In the genomic region with DNA sequence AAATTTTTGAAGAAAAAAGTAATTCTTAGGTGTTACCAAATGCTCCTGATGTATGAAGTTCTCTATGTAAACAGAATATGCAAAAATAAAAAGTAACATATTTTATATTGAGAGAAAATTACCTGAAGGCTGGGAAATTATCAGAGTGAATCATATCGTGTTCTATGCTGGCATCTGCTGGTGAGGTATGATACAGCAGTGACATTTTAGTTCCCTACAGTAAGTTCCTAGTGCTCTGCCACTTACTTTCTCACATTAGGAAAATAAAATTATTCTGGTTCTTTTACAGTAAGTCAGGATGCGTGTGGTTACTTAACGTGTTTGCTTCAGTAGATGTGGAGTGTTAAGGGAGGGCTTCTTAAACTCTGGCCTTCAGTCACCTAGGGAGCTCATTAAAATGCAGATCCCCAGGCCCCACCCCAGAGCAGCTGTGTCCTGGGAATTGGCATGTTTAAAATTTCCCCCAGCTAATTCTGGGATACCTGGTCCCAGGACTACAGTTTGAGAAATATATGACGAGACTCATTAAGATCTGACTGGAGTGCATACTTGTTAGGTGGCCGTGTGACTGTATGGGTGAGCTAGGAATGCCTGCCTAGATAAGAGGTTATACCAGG, we compare ENCODE assay signal across 10 cellular contexts. TPM values are rescaled to one million over a fixed set of nuclear protein-coding genes. Genes with fewer than 3 reads are reported as not detected.
DNase-seq lines count a peak whose midpoint lies in the region; ATAC-seq, FAIRE-seq and TF ChIP-seq lines count a peak whose summit lies in the region.
"Had no signal": no experiment of that assay in that cellular context is flagged by ENCODE, and none has a peak within 500 bp of the region (broad histone marks: within the 10 kb centered on the region; RNA-seq: fewer than 3 reads in every experiment).

No MANE protein-coding gene starts in this region.

- H3K4me1 Mint-ChIP-seq in progenitor cell of endocrine pancreas (ENCODE audit: low read depth): peaks cover 9% of the 10 kb centered on the region

- no peak overlapping the region for H3K9ac ChIP-seq in OCI-LY3 (ENCODE audit: low read length)

- FAIRE-seq in GM19239 (lab: Jason Lieb, UNC) (no peak), endometrium (lab: Jason Lieb, UNC) (peak; percentile 21)

- peaks cover 16% of the 10 kb centered on the region for H3K79me2 ChIP-seq in OCI-LY3 (ENCODE audit: low read length)

- no peaks in the 10 kb centered on the region for H3K27me3 ChIP-seq in OCI-LY3 (ENCODE audit: low read depth, low read length)
- H3K27me3 ChIP-seq: BLaER1 treated with 17β-estradiol and CSF1 and Interleukin-3, amounts not matched to agents 10 nM and 100 nM had no signal

- H3K4me2 ChIP-seq in OCI-LY3 (ENCODE audit: low read length): no peak overlapping the region
- H3K4me2 ChIP-seq: BLaER1 treated with 17β-estradiol and CSF1 and Interleukin-3, amounts not matched to agents 10 nM and 100 nM had no signal

- H3K36me3 Mint-ChIP-seq in progenitor cell of endocrine pancreas (ENCODE audit: insufficient read depth): peaks cover 9% of the 10 kb centered on the region

- no peak overlapping the region for H3K27ac Mint-ChIP-seq in progenitor cell of endocrine pancreas
- H3K27ac Mint-ChIP-seq: activated B cell treated with CpG ODN at 0.5 μM for 24 hours had no signal

- no peak overlapping the region for H3K4me3 ChIP-seq in OCI-LY3 (ENCODE audit: low read length)
- H3K4me3 ChIP-seq: BLaER1 treated with 17β-estradiol and CSF1 and Interleukin-3, amounts not matched to agents 10 nM and 100 nM had no signal

- no peak for ATAC-seq in GM18498 (IDR thresholded peaks at IDR 0.05; ENCODE audit: unreplicated experiment)

- no peak overlapping the region for H3K27ac ChIP-seq in OCI-LY3 (ENCODE audit: low read length)
- H3K27ac ChIP-seq: BLaER1 treated with 17β-estradiol and CSF1 and Interleukin-3, amounts not matched to agents 10 nM and 100 nM had no signal

- H3K36me3 ChIP-seq in OCI-LY3 (replicated peaks; ENCODE audit: low read depth, low read length): peaks cover 36% of the 10 kb centered on the region

- H2AFZ ChIP-seq in OCI-LY3 (ENCODE audit: low read depth, low read length): no peak overlapping the region

- TF ChIP-seq CTCF in OCI-LY3 (IDR thresholded peaks at IDR 0.05; ENCODE audit: low read depth, low read length) (peak; percentile 95), progenitor cell of endocrine pancreas (IDR thresholded peaks at IDR 0.05; ENCODE audit: unreplicated experiment) (peak; percentile 71)

- peaks cover 19% of the 10 kb centered on the region for H3K4me1 ChIP-seq in OCI-LY3 (ENCODE audit: low read length)

- no peaks in the 10 kb centered on the region for H3K9me3 Mint-ChIP-seq in progenitor cell of endocrine pancreas (ENCODE audit: low read depth)
- H3K9me3 Mint-ChIP-seq: activated B cell treated with CpG ODN at 0.5 μM for 24 hours had no signal

- H3K4me3 Mint-ChIP-seq in progenitor cell of endocrine pancreas (ENCODE audit: low read depth): no peak overlapping the region
- H3K4me3 Mint-ChIP-seq: activated B cell treated with CpG ODN at 0.5 μM for 24 hours had no signal

- peak; percentile 3 for DNase-seq in DMS79 treated with DMSO at 0.1 percent for 48 hours (lab: John Stamatoyannopoulos, UW)
- no peak for DNase-seq in DMS79 (lab: John Stamatoyannopoulos, UW)
- peak; percentile 16 for DNase-seq in GM19239 (ENCODE audit: insufficient read length, low spot score)
- no peak for DNase-seq in progenitor cell of endocrine pancreas (ENCODE audit: low spot score, unreplicated experiment)
- no peak for DNase-seq in NCI-H774 (lab: John Stamatoyannopoulos, UW)
- DNase-seq: activated B cell treated with CpG ODN at 0.5 μM for 24 hours had no signal

- H3K9me3 ChIP-seq in OCI-LY3 (ENCODE audit: insufficient read depth, low read length): no peaks in the 10 kb centered on the region
- H3K9me3 ChIP-seq: BLaER1 treated with 17β-estradiol and CSF1 and Interleukin-3, amounts not matched to agents 10 nM and 100 nM had no signal

- H4K20me1 ChIP-seq in OCI-LY3 (ENCODE audit: insufficient read depth, low read length): no peaks in the 10 kb centered on the region; the same call in 1 of the 2 replicates

- peaks cover 10% of the 10 kb centered on the region for H3K27me3 Mint-ChIP-seq in progenitor cell of endocrine pancreas
- H3K27me3 Mint-ChIP-seq: activated B cell treated with CpG ODN at 0.5 μM for 24 hours had no signal

RNA-seq across cellular contexts. Expression of a gene that starts 3.2 kb away (rescaled TPM):
- total RNA-seq in progenitor cell of endocrine pancreas: 9.8 and 10.3 TPM in 2 replicates

RNA-seq across cellular contexts. Expression of a gene that starts 27.2 kb away (rescaled TPM):
- total RNA-seq in progenitor cell of endocrine pancreas: not detected in 2 replicates
- total RNA-seq: activated B cell treated with CpG ODN at 0.5 μM for 24 hours had no signal

RNA-seq across cellular contexts. Expression of a gene that starts 54.0 kb away (rescaled TPM):
- not detected in 2 replicates for total RNA-seq in progenitor cell of endocrine pancreas

Comparison
In these comparisons a context has a peak if more than half of its experiments do, and no peak if none do; other contexts are left out.
1. DNase-seq: peak in DMS79 treated with DMSO at 0.1 percent for 48 hours (single experiment) and GM19239 (single experiment); none in DMS79 (single experiment), progenitor cell of endocrine pancreas (single experiment) and NCI-H774 (single experiment).